23 cellular contexts compared by ENCODE assay signal in genomic region chr10:106956216-106956915, GRCh38.
DNase-seq lines count a peak whose midpoint lies in the region; ATAC-seq and TF ChIP-seq lines count a peak whose summit lies in the region.
"Had no signal": no experiment of that assay in that cellular context is flagged by ENCODE, and none has a peak within 500 bp of the region (broad histone marks: within the 10 kb centered on the region; RNA-seq: fewer than 3 reads in every experiment).

No MANE protein-coding gene starts in this region.

- no peak overlapping the region for H3K4me2 ChIP-seq in SK-N-SH
- H3K4me2 ChIP-seq: KMS-11 had no signal

- no peak overlapping the region; a peak in 1 of 4 replicates for H3K27ac ChIP-seq in SK-N-SH (ENCODE audit: low read depth in 2 of 2, low read length in 1 of 2)
- H3K27ac ChIP-seq: 22Rv1, KMS-11, SK-N-MC had no signal

- H3K9me3 ChIP-seq in SK-N-SH, result no peaks in the 10 kb centered on the region
- H3K9me3 ChIP-seq: BE2C had no signal

- no peak for TF ChIP-seq RAD21 in SK-N-SH (IDR thresholded peaks at IDR 0.05; ENCODE audit: low read length)

- no peaks in the 10 kb centered on the region for H3K9me2 ChIP-seq in SK-N-SH

- H3K79me2 ChIP-seq in SK-N-SH (ENCODE audit: insufficient read depth), result no peaks in the 10 kb centered on the region

- H2AFZ ChIP-seq in SK-N-SH (ENCODE audit: low read depth), result no peak overlapping the region

- peak; percentile 3 for DNase-seq in NCI-H1436 (lab: John Stamatoyannopoulos, UW)
- DNase-seq in NCI-H1436 treated with DMSO at 0.1 percent for 48 hours (lab: John Stamatoyannopoulos, UW), result no peak
- DNase-seq in SK-N-SH, result peak; percentile 23
- DNase-seq in iPS-NIHi7 (ENCODE audit: extremely low spot score), result peak; percentile 26
- DNase-seq in progenitor cell of endocrine pancreas (ENCODE audit: low spot score, unreplicated experiment), result no peak
- no peak for DNase-seq in T-cell
- DNase-seq: BE2C, Calu3, DND-41, HCEC 1CT, MM.1S, NCI-H1694 treated with DMSO at 0.1 percent for 48 hours, NCI-H2081, NCI-H2171 treated with DMSO at 0.1 percent for 48 hours, NCI-H345, NCI-H510A treated with DMSO at 0.1 percent for 48 hours, SIG-M5 had no signal

- H4K20me1 ChIP-seq in SK-N-SH (ENCODE audit: insufficient read depth), result no peaks in the 10 kb centered on the region

- no peak overlapping the region for H3K4me3 ChIP-seq in SK-N-SH (ENCODE audit: low read depth in 2 of 2, low read length in 1 of 2)
- H3K4me3 ChIP-seq: SK-N-MC had no signal

- WGBS in SK-N-SH (ENCODE audit: low lambda C conversion rate), result 37% methylated on average over 4 of the region's 4 CpGs

- ATAC-seq in T-cell (replicated peaks in 1 of 4), result no peak
- ATAC-seq in GM18870 (IDR thresholded peaks at IDR 0.05; ENCODE audit: unreplicated experiment), result no peak
- no peak for ATAC-seq in GM19467 (IDR thresholded peaks at IDR 0.05; ENCODE audit: unreplicated experiment)

- CTCF ChIA-PET in SK-N-SH (lab: Yijun Ruan, JAX) (interaction anchor here (1.0 to 1.2 kb wide), 2 partner anchors 13 to 858 kb away, joined by 3 to 4 read pairs; no protein-coding TSS in a partner anchor), T-cell (lab: Charles Lee) (no interaction called here)

- no peaks in the 10 kb centered on the region for H3K4me1 Mint-ChIP-seq in progenitor cell of endocrine pancreas (ENCODE audit: low read depth)
- H3K4me1 Mint-ChIP-seq in T-cell, result no peaks in the 10 kb centered on the region

- POLR2A ChIA-PET in SK-N-SH (lab: Yijun Ruan, JAX) (no interaction called here), T-cell (lab: Charles Lee) (no interaction called here)

- no peaks in the 10 kb centered on the region for H3K27me3 ChIP-seq in SK-N-SH (ENCODE audit: insufficient read depth)
- H3K27me3 ChIP-seq: BE2C had no signal

- H3K4me3 Mint-ChIP-seq in progenitor cell of endocrine pancreas (ENCODE audit: low read depth) (no peak overlapping the region), T-cell (no peak overlapping the region)
- H3K4me3 Mint-ChIP-seq: IgD-negative memory B cell had no signal

- TF ChIP-seq CTCF in SK-N-SH (IDR thresholded peaks at IDR 0.05) (no peak), progenitor cell of endocrine pancreas (IDR thresholded peaks at IDR 0.05; ENCODE audit: unreplicated experiment) (no peak)

- H3K9me3 Mint-ChIP-seq in progenitor cell of endocrine pancreas (ENCODE audit: low read depth) (peaks cover 3% of the 10 kb centered on the region), T-cell (no peaks in the 10 kb centered on the region)
- H3K9me3 Mint-ChIP-seq: IgD-negative memory B cell had no signal

- no peak for TF ChIP-seq EP300 in SK-N-SH (IDR thresholded peaks at IDR 0.05; ENCODE audit: borderline replicate concordance in 1 of 2, low read depth in 1 of 2, low read length in 1 of 2)

- H3K36me3 Mint-ChIP-seq in progenitor cell of endocrine pancreas (ENCODE audit: insufficient read depth) (no peaks in the 10 kb centered on the region), T-cell (no peaks in the 10 kb centered on the region)
- H3K36me3 Mint-ChIP-seq: IgD-negative memory B cell had no signal

- H3K27ac Mint-ChIP-seq in progenitor cell of endocrine pancreas, result peak overlapping the region; percentile 79
- no peak overlapping the region for H3K27ac Mint-ChIP-seq in T-cell
- H3K27ac Mint-ChIP-seq: IgD-negative memory B cell had no signal

- H3F3A ChIP-seq in SK-N-SH (replicated peaks; ENCODE audit: insufficient read depth), result no peaks in the 10 kb centered on the region

- H3K27me3 Mint-ChIP-seq in progenitor cell of endocrine pancreas, result no peaks in the 10 kb centered on the region
- H3K27me3 Mint-ChIP-seq in T-cell, result no peaks in the 10 kb centered on the region
- H3K27me3 Mint-ChIP-seq: IgD-negative memory B cell had no signal

- no peaks in the 10 kb centered on the region for H3K36me3 ChIP-seq in SK-N-SH (replicated peaks in 1 of 2; ENCODE audit: control insufficient read depth in 1 of 2, insufficient read depth in 2 of 2, low read length in 1 of 2)

- peaks cover 0 to 16% of the 10 kb centered on the region in 2 experiments; a peak in 2 of 4 replicates for H3K4me1 ChIP-seq in SK-N-SH (ENCODE audit: control insufficient read depth in 1 of 2, insufficient read depth in 2 of 2, low read depth in 1 of 2, low read length in 1 of 2)

- H3K9ac ChIP-seq in SK-N-SH, result no peak overlapping the region
- H3K9ac ChIP-seq: KMS-11 had no signal

TF ChIP-seq in SK-N-SH, 30 proteins besides CTCF, POLR2A, EP300 and RAD21:
- TF ChIP-seq POLR2AphosphoS5 (IDR thresholded peaks at IDR 0.05; ENCODE audit: low read depth, low read length) (no peak), TCF12 (IDR thresholded peaks at IDR 0.05) (no peak), RCOR1 (IDR thresholded peaks at IDR 0.05; ENCODE audit: low read length) (0 out of 2 replicates have a peak, but pooled peaks have one; percentile 35), JUND (IDR thresholded peaks at IDR 0.05) (no peak), FOSL2 (IDR thresholded peaks at IDR 0.05; ENCODE audit: borderline replicate concordance, low read depth) (no peak), EZH2phosphoT487 (IDR thresholded peaks at IDR 0.05; ENCODE audit: borderline replicate concordance, low read depth) (no peak)
- TF ChIP-seq, protein P1, sequence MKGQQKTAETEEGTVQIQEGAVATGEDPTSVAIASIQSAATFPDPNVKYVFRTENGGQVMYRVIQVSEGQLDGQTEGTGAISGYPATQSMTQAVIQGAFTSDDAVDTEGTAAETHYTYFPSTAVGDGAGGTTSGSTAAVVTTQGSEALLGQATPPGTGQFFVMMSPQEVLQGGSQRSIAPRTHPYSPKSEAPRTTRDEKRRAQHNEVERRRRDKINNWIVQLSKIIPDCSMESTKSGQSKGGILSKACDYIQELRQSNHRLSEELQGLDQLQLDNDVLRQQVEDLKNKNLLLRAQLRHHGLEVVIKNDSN (IDR thresholded peaks at IDR 0.05; ENCODE audit: borderline replicate concordance, low read depth), result no peak
- TF ChIP-seq, protein P2, sequence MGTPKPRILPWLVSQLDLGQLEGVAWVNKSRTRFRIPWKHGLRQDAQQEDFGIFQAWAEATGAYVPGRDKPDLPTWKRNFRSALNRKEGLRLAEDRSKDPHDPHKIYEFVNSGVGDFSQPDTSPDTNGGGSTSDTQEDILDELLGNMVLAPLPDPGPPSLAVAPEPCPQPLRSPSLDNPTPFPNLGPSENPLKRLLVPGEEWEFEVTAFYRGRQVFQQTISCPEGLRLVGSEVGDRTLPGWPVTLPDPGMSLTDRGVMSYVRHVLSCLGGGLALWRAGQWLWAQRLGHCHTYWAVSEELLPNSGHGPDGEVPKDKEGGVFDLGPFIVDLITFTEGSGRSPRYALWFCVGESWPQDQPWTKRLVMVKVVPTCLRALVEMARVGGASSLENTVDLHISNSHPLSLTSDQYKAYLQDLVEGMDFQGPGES (IDR thresholded peaks at IDR 0.05; ENCODE audit: low read depth, low read length), result no peak

Comparison
In these comparisons a context has a peak if more than half of its experiments do, and no peak if none do; other contexts are left out.
1. DNase-seq: peak in NCI-H1436 (single experiment), SK-N-SH (single experiment) and iPS-NIHi7 (single experiment); none in NCI-H1436 treated with DMSO at 0.1 percent for 48 hours (single experiment), progenitor cell of endocrine pancreas (single experiment) and T-cell (0 of 34).